Comparison of ENCODE assay signal across 11 cellular contexts in genomic region chr10:104259456-104259855, GRCh38. TPM values are rescaled to one million over a fixed set of nuclear protein-coding genes. Genes with fewer than 3 reads are reported as not detected.
DNase-seq lines count a peak whose midpoint lies in the region; ATAC-seq, FAIRE-seq and TF ChIP-seq lines count a peak whose summit lies in the region.
"Had no signal": no experiment of that assay in that cellular context is flagged by ENCODE, and none has a peak within 500 bp of the region (broad histone marks: within the 10 kb centered on the region; RNA-seq: fewer than 3 reads in every experiment).

No MANE protein-coding gene starts in this region.

- CTCF ChIA-PET in T-cell (lab: Charles Lee), result interaction anchor here in 1 of 2 donors (0.9 kb wide), 1 partner anchor 15 kb away, joined by 3 read pairs; no protein-coding TSS in a partner anchor

- H3K36me3 Mint-ChIP-seq in T-cell, result peaks cover 44% of the 10 kb centered on the region
- peaks cover 33% of the 10 kb centered on the region for H3K36me3 Mint-ChIP-seq in osteocyte (ENCODE audit: unreplicated experiment)

- TF ChIP-seq CTCF in epithelial cell of proximal tubule (conservative IDR thresholded peaks at IDR 0.05; ENCODE audit: low read depth, low read length), result no peak
- TF ChIP-seq CTCF in osteocyte (IDR thresholded peaks at IDR 0.05), result no peak

- TF ChIP-seq POLR2A in GM12891 (IDR thresholded peaks at IDR 0.05; ENCODE audit: low read depth, low read length), result no peak

- H3K27ac Mint-ChIP-seq in T-cell (peak overlapping the region; percentile 85 to 88), osteocyte (ENCODE audit: unreplicated experiment) (peak overlapping the region; percentile 40)

- H3K27me3 Mint-ChIP-seq in T-cell (no peaks in the 10 kb centered on the region), osteocyte (ENCODE audit: unreplicated experiment) (no peaks in the 10 kb centered on the region)

- no peak for ATAC-seq in T-cell (replicated peaks in 1 of 4)
- ATAC-seq in GM21786 (IDR thresholded peaks at IDR 0.05; ENCODE audit: unreplicated experiment), result no peak
- no peak for ATAC-seq in HG03045 (IDR thresholded peaks at IDR 0.05; ENCODE audit: unreplicated experiment)

- peak; percentile 40 for FAIRE-seq in GM12891 (lab: Jason Lieb, UNC)

- H3K4me3 Mint-ChIP-seq in T-cell (no peak overlapping the region), osteocyte (ENCODE audit: unreplicated experiment) (no peak overlapping the region)

- H3K4me3 ChIP-seq in epithelial cell of proximal tubule (ENCODE audit: low read depth, low read length), result peak overlapping the region; percentile 7
- H3K4me3 ChIP-seq: spleen had no signal

- POLR2A ChIA-PET in T-cell (lab: Charles Lee), result no interaction called here

- peaks cover 75 to 78% (median 76%) of the 10 kb centered on the region in 3 donors for H3K4me1 Mint-ChIP-seq in T-cell
- peaks cover 39% of the 10 kb centered on the region for H3K4me1 Mint-ChIP-seq in osteocyte (ENCODE audit: unreplicated experiment)

- H3K9me3 Mint-ChIP-seq in T-cell, result no peaks in the 10 kb centered on the region
- H3K9me3 Mint-ChIP-seq in osteocyte (ENCODE audit: unreplicated experiment), result no peaks in the 10 kb centered on the region

- no peak for DNase-seq in GM12891 (ENCODE audit: insufficient read length, low spot score)
- no peak for DNase-seq in T-cell
- no peak for DNase-seq in epithelial cell of proximal tubule (ENCODE audit: low read depth)
- DNase-seq in osteocyte (ENCODE audit: extremely low spot score, unreplicated experiment), result no peak
- no peak for DNase-seq in stimulated activated CD4-positive, alpha-beta T cell treated with anti-CD3 and anti-CD28 coated beads, Interleukin-2, amount 100 ng/mL, for 24 hours
- DNase-seq: activated effector memory CD4-positive, alpha-beta T cell treated with Interleukin-2 at 50 U/mL for 16 hours; DMS 273 treated with DMSO at 0.1 percent for 48 hours; spleen; WERI-Rb-1 had no signal

TF ChIP-seq in GM12891, 5 proteins besides CTCF, POLR2A, EP300 and RAD21:
- TF ChIP-seq POU2F2 (IDR thresholded peaks at IDR 0.05; ENCODE audit: low read depth, low read length) (no peak), SPI1 (IDR thresholded peaks at IDR 0.05; ENCODE audit: low read depth, low read length) (no peak), TAF1 (IDR thresholded peaks at IDR 0.05; ENCODE audit: low read depth, low read length) (no peak), PAX5 (IDR thresholded peaks at IDR 0.05; ENCODE audit: insufficient read depth, low read length, severe bottlenecking) (no peak), POLR2AphosphoS5 (IDR thresholded peaks at IDR 0.05; ENCODE audit: low read depth, low read length) (no peak)
TF ChIP-seq in GM12891: peak in this region for 0.

RNA-seq across cellular contexts. Expression of gene GSTO1, which starts 4.8 kb away (rescaled TPM):
- 133 TPM for polyA plus RNA-seq in GM12891 (2012; ENCODE audit: low read depth, missing spikeins)
- total RNA-seq in T-cell (10 to 100 TPM; 19.9 to 61.5 (median 46.2) TPM), epithelial cell of proximal tubule (195 and 207 TPM in 2 replicates), osteocyte (71.8 and 77.4 TPM in 2 replicates)

RNA-seq across cellular contexts. Expression of gene GSTO2, which starts 9.5 kb away (rescaled TPM):
- 0.73 TPM for polyA plus RNA-seq in GM12891 (2012; ENCODE audit: low read depth, missing spikeins)
- total RNA-seq in T-cell, result 1 to 10 TPM in 4 of 5 donors, under 1 TPM in 1; 0.60 to 2.4 (median 1.9) TPM
- 9.5 TPM in 2 replicates for total RNA-seq in epithelial cell of proximal tubule
- total RNA-seq in osteocyte, result 0.31 and 0.54 TPM in 2 replicates

RNA-seq across cellular contexts. Expression of gene CFAP43, which starts 27.3 kb away (rescaled TPM):
- polyA plus RNA-seq in GM12891 (2012; ENCODE audit: low read depth, missing spikeins), result 0.05 TPM
- total RNA-seq in T-cell (under 1 TPM in 1 of 5 donors, not detected in 4; 0.58 TPM), epithelial cell of proximal tubule (0.14 and 0.46 TPM in 2 replicates), osteocyte (0.13 TPM in 1 of 2 replicates, not detected in the other)
